Comparison of ENCODE assay signal across 8 cellular contexts in the genomic region with DNA sequence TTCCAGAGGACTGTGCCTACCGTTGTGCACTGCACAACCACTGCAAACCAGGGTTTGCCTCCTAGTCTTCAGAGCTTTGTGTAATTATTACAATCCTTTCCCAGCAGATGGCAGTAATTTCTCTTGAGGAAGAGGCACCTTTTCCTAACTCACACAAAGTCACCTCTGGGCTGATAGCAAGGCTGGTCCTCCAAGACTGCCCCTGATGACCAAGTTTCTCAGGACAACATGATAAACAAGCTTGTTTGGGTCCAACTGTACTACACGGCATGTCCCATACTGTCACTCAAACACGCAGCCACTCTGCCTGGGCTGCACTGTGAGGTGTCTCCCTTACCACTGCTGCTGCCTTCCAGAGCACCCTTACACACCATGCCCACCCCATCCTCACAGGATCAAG. TPM values are rescaled to one million over a fixed set of nuclear protein-coding genes. Genes with fewer than 3 reads are reported as not detected.
DNase-seq lines count a peak whose midpoint lies in the region; ATAC-seq and TF ChIP-seq lines count a peak whose summit lies in the region.

No MANE protein-coding gene starts in this region.

- no peaks in the 10 kb centered on the region for H3K4me1 ChIP-seq in liver (ENCODE audit: control insufficient read depth in 4 of 4, insufficient read depth in 4 of 4, low read length in 3 of 4)

- H3K27me3 ChIP-seq in liver (ENCODE audit: control insufficient read depth in 4 of 4, insufficient read depth in 4 of 4, low read length in 3 of 4), result no peaks in the 10 kb centered on the region

- H3K9me3 ChIP-seq in liver (ENCODE audit: control insufficient read depth in 4 of 4, low read length in 3 of 4), result no peaks in the 10 kb centered on the region

- no peak overlapping the region for H3K27ac ChIP-seq in liver (ENCODE audit: low read depth in 1 of 2, low read length in 2 of 2)

- ATAC-seq in HG03095 (IDR thresholded peaks at IDR 0.05; ENCODE audit: unreplicated experiment) (peak; percentile 62), GM19452 (IDR thresholded peaks at IDR 0.05; ENCODE audit: unreplicated experiment) (no peak), HG03039 (IDR thresholded peaks at IDR 0.05; ENCODE audit: unreplicated experiment) (no peak)

- H3K4me3 ChIP-seq in AG04449 (ENCODE audit: low read depth, low read length), result no peak overlapping the region
- H3K4me3 ChIP-seq in liver (ENCODE audit: low read depth in 1 of 3, low read length in 3 of 3), result no peak overlapping the region

- CTCF ChIA-PET in AG04449 (lab: Yijun Ruan, JAX), result interaction anchor here (0.7 to 16.7 kb wide), 41 partner anchors 10 to 536 kb away, joined by 3 to 332 read pairs (median 6); partner anchors contain the start of gene ALG5

- TF ChIP-seq CTCF in AG04449 (IDR thresholded peaks at IDR 0.05; ENCODE audit: insufficient read depth, low read length, missing control alignments) (peak; percentile 38), GM12872 (IDR thresholded peaks at IDR 0.05; ENCODE audit: insufficient read depth, low read depth, low read length) (peak; percentile 50), liver (IDR thresholded peaks at IDR 0.05; ENCODE audit: low read depth, low read length, missing input control) (peak; percentile 37)

- no peak overlapping the region for H3K9ac ChIP-seq in liver (ENCODE audit: low read depth in 1 of 2, low read length in 2 of 2)

- 35% methylated on average over 3 of the region's 3 CpGs for WGBS in liver

- no peak for DNase-seq in AG04449 (ENCODE audit: low read depth, low spot score)
- peak; percentile 81 to 93 for DNase-seq in NCI-H526 (lab: John Stamatoyannopoulos, UW)
- DNase-seq in brain pericyte (ENCODE audit: low read depth, low spot score), result peak; percentile 12

- POLR2A ChIA-PET in AG04449 (lab: Yijun Ruan, JAX), result no interaction called here

- no peaks in the 10 kb centered on the region for H3K36me3 ChIP-seq in liver (ENCODE audit: control insufficient read depth in 4 of 4, insufficient read depth in 3 of 4, low read depth in 1 of 4, low read length in 3 of 4)

- TF ChIP-seq RAD21 in liver (IDR thresholded peaks at IDR 0.05), result peak; percentile 67 to 77

TF ChIP-seq in liver, 16 proteins besides CTCF, POLR2A, EP300 and RAD21:
- TF ChIP-seq, protein P1, sequence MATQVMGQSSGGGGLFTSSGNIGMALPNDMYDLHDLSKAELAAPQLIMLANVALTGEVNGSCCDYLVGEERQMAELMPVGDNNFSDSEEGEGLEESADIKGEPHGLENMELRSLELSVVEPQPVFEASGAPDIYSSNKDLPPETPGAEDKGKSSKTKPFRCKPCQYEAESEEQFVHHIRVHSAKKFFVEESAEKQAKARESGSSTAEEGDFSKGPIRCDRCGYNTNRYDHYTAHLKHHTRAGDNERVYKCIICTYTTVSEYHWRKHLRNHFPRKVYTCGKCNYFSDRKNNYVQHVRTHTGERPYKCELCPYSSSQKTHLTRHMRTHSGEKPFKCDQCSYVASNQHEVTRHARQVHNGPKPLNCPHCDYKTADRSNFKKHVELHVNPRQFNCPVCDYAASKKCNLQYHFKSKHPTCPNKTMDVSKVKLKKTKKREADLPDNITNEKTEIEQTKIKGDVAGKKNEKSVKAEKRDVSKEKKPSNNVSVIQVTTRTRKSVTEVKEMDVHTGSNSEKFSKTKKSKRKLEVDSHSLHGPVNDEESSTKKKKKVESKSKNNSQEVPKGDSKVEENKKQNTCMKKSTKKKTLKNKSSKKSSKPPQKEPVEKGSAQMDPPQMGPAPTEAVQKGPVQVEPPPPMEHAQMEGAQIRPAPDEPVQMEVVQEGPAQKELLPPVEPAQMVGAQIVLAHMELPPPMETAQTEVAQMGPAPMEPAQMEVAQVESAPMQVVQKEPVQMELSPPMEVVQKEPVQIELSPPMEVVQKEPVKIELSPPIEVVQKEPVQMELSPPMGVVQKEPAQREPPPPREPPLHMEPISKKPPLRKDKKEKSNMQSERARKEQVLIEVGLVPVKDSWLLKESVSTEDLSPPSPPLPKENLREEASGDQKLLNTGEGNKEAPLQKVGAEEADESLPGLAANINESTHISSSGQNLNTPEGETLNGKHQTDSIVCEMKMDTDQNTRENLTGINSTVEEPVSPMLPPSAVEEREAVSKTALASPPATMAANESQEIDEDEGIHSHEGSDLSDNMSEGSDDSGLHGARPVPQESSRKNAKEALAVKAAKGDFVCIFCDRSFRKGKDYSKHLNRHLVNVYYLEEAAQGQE (IDR thresholded peaks at IDR 0.05), result no peak
- TF ChIP-seq GABPA (IDR thresholded peaks at IDR 0.05 in 1 of 2, conservative IDR thresholded peaks at IDR 0.05 in 1 of 2) (no peak), YY1 (IDR thresholded peaks at IDR 0.05) (no peak), SP1 (IDR thresholded peaks at IDR 0.05) (no peak), HNF4A (conservative IDR thresholded peaks at IDR 0.05) (no peak), HNF4G (IDR thresholded peaks at IDR 0.05) (no peak), NR2F2 (IDR thresholded peaks at IDR 0.05) (no peak), JUND (IDR thresholded peaks at IDR 0.05) (no peak), FOXA1 (IDR thresholded peaks at IDR 0.05) (no peak), MAX (IDR thresholded peaks at IDR 0.05) (no peak), RXRA (IDR thresholded peaks at IDR 0.05) (no peak), EGR1 (IDR thresholded peaks at IDR 0.05; ENCODE audit: low read depth in 2 of 2) (no peak)
- TF ChIP-seq, protein P2, sequence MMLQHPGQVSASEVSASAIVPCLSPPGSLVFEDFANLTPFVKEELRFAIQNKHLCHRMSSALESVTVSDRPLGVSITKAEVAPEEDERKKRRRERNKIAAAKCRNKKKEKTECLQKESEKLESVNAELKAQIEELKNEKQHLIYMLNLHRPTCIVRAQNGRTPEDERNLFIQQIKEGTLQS (IDR thresholded peaks at IDR 0.05), result no peak
- TF ChIP-seq, protein P3, sequence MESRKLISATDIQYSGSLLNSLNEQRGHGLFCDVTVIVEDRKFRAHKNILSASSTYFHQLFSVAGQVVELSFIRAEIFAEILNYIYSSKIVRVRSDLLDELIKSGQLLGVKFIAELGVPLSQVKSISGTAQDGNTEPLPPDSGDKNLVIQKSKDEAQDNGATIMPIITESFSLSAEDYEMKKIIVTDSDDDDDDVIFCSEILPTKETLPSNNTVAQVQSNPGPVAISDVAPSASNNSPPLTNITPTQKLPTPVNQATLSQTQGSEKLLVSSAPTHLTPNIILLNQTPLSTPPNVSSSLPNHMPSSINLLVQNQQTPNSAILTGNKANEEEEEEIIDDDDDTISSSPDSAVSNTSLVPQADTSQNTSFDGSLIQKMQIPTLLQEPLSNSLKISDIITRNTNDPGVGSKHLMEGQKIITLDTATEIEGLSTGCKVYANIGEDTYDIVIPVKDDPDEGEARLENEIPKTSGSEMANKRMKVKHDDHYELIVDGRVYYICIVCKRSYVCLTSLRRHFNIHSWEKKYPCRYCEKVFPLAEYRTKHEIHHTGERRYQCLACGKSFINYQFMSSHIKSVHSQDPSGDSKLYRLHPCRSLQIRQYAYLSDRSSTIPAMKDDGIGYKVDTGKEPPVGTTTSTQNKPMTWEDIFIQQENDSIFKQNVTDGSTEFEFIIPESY (IDR thresholded peaks at IDR 0.05), result no peak

RNA-seq across cellular contexts. Expression of gene RFXAP, which starts 39.3 kb away (rescaled TPM):
- 1 to 10 TPM; 2.4 to 3.4 TPM for total RNA-seq in liver
- 1 to 10 TPM in 1 of 2 donors, under 1 TPM in 1; 0.60 to 1.3 TPM for polyA plus RNA-seq in liver
